In the genomic region with DNA sequence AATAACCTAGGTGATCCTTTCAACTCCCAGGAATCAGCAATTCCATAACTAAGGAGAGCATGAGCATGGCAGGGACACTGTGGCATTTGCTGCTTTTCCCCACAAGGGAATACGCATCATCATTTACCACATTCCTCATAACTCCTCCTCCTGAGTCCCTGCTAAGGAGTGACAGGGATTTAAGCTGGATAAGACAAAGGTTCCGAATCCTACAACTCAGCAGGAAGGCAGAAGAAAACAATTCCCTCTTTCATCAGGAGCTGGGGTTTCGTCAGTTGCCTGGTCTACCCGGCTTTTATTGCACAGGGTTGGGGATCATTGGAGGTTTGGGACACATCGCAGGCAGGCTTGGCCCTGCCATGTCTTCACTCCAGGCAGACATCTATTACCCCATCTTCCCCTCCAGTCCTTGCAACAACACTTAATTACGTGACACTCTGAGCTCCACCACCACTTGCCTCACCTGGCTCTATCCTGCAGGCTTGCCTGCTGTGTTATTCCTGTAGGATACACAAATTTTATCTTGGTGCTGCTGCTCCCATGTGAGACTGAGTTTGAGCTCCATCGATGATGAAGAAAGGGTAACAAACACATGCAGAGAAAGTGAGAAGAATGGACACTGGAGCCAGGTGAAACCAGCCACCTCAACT, we compare ENCODE assay signal across 29 cellular contexts.
A peak's percentile ranks its signal among the peaks of the same experiment; 100 is the strongest.
DNase-seq lines count a peak whose midpoint lies in the region; ATAC-seq and TF ChIP-seq lines count a peak whose summit lies in the region.
"Had no signal": no experiment of that assay in that cellular context is flagged by ENCODE, and none has a peak within 500 bp of the region (broad histone marks: within the 10 kb centered on the region; RNA-seq: fewer than 3 reads in every experiment).

No MANE protein-coding gene starts in this region.

- no peak overlapping the region for H3K4me2 ChIP-seq in IMR-90 (ENCODE audit: low read depth, low read length)
- peak overlapping the region; percentile 52 for H3K4me2 ChIP-seq in neural progenitor cell
- H3K4me2 ChIP-seq: BLaER1 had no signal

- H3K9me3 ChIP-seq in IMR-90 (ENCODE audit: control insufficient read depth, insufficient read depth, low read length) (no peaks in the 10 kb centered on the region), neural progenitor cell (ENCODE audit: low read depth) (no peaks in the 10 kb centered on the region)
- H3K9me3 ChIP-seq: BLaER1, breast epithelium, prostate gland, sigmoid colon, thoracic aorta had no signal

- no peak overlapping the region; the same call in 1 of the 2 replicates for H3K9ac ChIP-seq in IMR-90 (ENCODE audit: low read depth, low read length)
- no peak overlapping the region for H3K9ac ChIP-seq in neural progenitor cell
- H3K9ac ChIP-seq: BLaER1 had no signal

- POLR2A ChIA-PET in IMR-90 (lab: Charles Lee; ENCODE audit: unreplicated experiment): no interaction called here

- H3K4me3 ChIP-seq in IMR-90 (ENCODE audit: insufficient read depth, low read depth, low read length) (no peak overlapping the region), neural progenitor cell (peak overlapping the region; percentile 0)
- H3K4me3 ChIP-seq: BLaER1, breast epithelium, GM12878, prostate gland, sigmoid colon had no signal

- H3K27ac ChIP-seq in IMR-90 (ENCODE audit: insufficient read depth, low read length) (no peak overlapping the region), epithelial cell of prostate (peak overlapping the region; percentile 99), neural progenitor cell (no peak overlapping the region)
- H3K27ac ChIP-seq: BLaER1, WERI-Rb-1 had no signal

- H2AK9ac ChIP-seq in IMR-90 (replicated peaks; ENCODE audit: low read depth, low read length, poor library complexity): peak overlapping the region; percentile 11

- H3K56ac ChIP-seq in IMR-90 (ENCODE audit: extremely low read depth, insufficient read depth, low read length): no peak overlapping the region

- H3K23ac ChIP-seq in IMR-90 (ENCODE audit: low read depth, low read length): peak overlapping the region; percentile 29; the same call in 1 of the 2 replicates

- H4K8ac ChIP-seq in IMR-90 (ENCODE audit: low read depth in 2 of 2, low read length in 2 of 2): no peak overlapping the region

- CTCF ChIA-PET in IMR-90 (lab: Yijun Ruan, JAX): interaction anchor here (1.1 kb wide), 1 partner anchor 12 kb away, joined by 3 read pairs; no protein-coding TSS in a partner anchor

- ATAC-seq in IMR-90 (ENCODE audit: low read depth): no peak
- ATAC-seq in GM21619 (IDR thresholded peaks at IDR 0.05; ENCODE audit: unreplicated experiment): no peak
- ATAC-seq: activated CD8-positive, alpha-beta memory T cell treated with anti-CD3 and anti-CD28 coated beads, Interleukin-2, amount 10 ng/mL, durations not matched to agents 7 days and 5 days; activated naive CD4-positive, alpha-beta T cell treated with anti-CD3 and anti-CD28 coated beads, Interleukin-2, amount 50 U/mL, for 72 hours; GM12878; HepG2; left colon; stimulated activated naive CD8-positive, alpha-beta T cell treated with anti-CD3 and anti-CD28 coated beads, Interleukin-15, Interleukin-2, amounts not matched to agents 100 U/mL and 50 U/mL, for 24 hours had no signal

- H4K91ac ChIP-seq in IMR-90 (ENCODE audit: insufficient read depth, low read depth, low read length): peak overlapping the region; percentile 6

- no peaks in the 10 kb centered on the region for H3K36me3 Mint-ChIP-seq in neural progenitor cell
- H3K36me3 Mint-ChIP-seq: activated CD8-positive, alpha-beta memory T cell treated with anti-CD3 and anti-CD28 coated beads, Interleukin-2, amount 10 ng/mL, durations not matched to agents 7 days and 5 days had no signal

- H3K27me3 ChIP-seq in IMR-90 (ENCODE audit: control insufficient read depth, insufficient read depth, low read length) (no peaks in the 10 kb centered on the region), neural progenitor cell (no peaks in the 10 kb centered on the region)
- H3K27me3 ChIP-seq: BLaER1, breast epithelium, sigmoid colon had no signal

- H3K4me1 Mint-ChIP-seq in neural progenitor cell: peaks cover 35% of the 10 kb centered on the region
- H3K4me1 Mint-ChIP-seq: activated CD4-positive, alpha-beta T cell treated with anti-CD3 and anti-CD28 coated beads, Interleukin-2, amount 10 ng/mL, durations not matched to agents 7 days and 5 days; activated CD8-positive, alpha-beta memory T cell treated with anti-CD3 and anti-CD28 coated beads, Interleukin-2, amount 10 ng/mL, durations not matched to agents 7 days and 5 days had no signal

- 100% methylated on average over 1 of the region's 7 CpGs; no CpG with 5 or more reads in 1 of the 2 experiments for WGBS in IMR-90 (ENCODE audit: extremely low coverage in 2 of 2, insufficient read length in 1 of 2), 2 experiments

- H2BK15ac ChIP-seq in IMR-90 (ENCODE audit: low read depth, low read length): peak overlapping the region; percentile 53; the same call in 2 of the 3 replicates

- H3K4me3 Mint-ChIP-seq in neural progenitor cell: no peak overlapping the region
- H3K4me3 Mint-ChIP-seq: activated CD4-positive, alpha-beta T cell treated with anti-CD3 and anti-CD28 coated beads, Interleukin-2, amount 10 ng/mL, durations not matched to agents 7 days and 5 days; activated CD8-positive, alpha-beta memory T cell treated with anti-CD3 and anti-CD28 coated beads, Interleukin-2, amount 10 ng/mL, durations not matched to agents 7 days and 5 days; activated T-helper 1 cell treated with anti-CD3 and anti-CD28 coated beads, Interleukin-12 subunit alpha, Interleukin-12 subunit beta, Interleukin-2, Interleukin-4 antibody, amounts not matched to agents 30 ng/mL and 10 ng/mL and 1 ng/mL, durations not matched to agents 14 hours and 24 hours and 36 hours; memory B cell had no signal

- no peak overlapping the region for H2BK5ac ChIP-seq in IMR-90 (ENCODE audit: low read depth, low read length, poor library complexity, severe bottlenecking)

- H4K5ac ChIP-seq in IMR-90 (ENCODE audit: low read depth, low read length): peak overlapping the region; percentile 16; the same call in 1 of the 2 replicates

- DNase-seq in COLO829 (ENCODE audit: low spot score): peak; percentile 43
- DNase-seq in IMR-90: no peak
- DNase-seq in epithelial cell of prostate (ENCODE audit: low read depth, low spot score): no peak
- peak; percentile 84 for DNase-seq in neural progenitor cell (ENCODE audit: low spot score)
- DNase-seq in GM19238 (ENCODE audit: insufficient read length, low spot score): no peak
- no peak for DNase-seq in HCEC 1CT
- DNase-seq in inferior parietal cortex (ENCODE audit: extremely low spot score): no peak
- DNase-seq: activated CD4-positive, alpha-beta T cell treated with anti-CD3 and anti-CD28 coated beads, Interleukin-2, amount 10 ng/mL, durations not matched to agents 7 days and 5 days; activated CD8-positive, alpha-beta memory T cell treated with anti-CD3 and anti-CD28 coated beads, Interleukin-2, amount 10 ng/mL, durations not matched to agents 7 days and 5 days; DND-41; effector CD4-positive, alpha-beta T cell; left colon; NCI-H1092; NCI-H510A; OCI-M1; Right ventricle myocardium superior; sigmoid colon; stimulated activated naive CD8-positive, alpha-beta T cell treated with anti-CD3 and anti-CD28 coated beads, Interleukin-15, Interleukin-2, amounts not matched to agents 100 U/mL and 50 U/mL, for 24 hours; WERI-Rb-1 had no signal

- H2AFZ ChIP-seq in IMR-90 (replicated peaks; ENCODE audit: low read length, poor library complexity) (no peak overlapping the region), neural progenitor cell (replicated peaks) (no peak overlapping the region)

- TF ChIP-seq CTCF in IMR-90 (conservative IDR thresholded peaks at IDR 0.05; ENCODE audit: low read depth, low read length) (no peak), neural progenitor cell (IDR thresholded peaks at IDR 0.05) (no peak)

- H3F3A ChIP-seq in neural progenitor cell (ENCODE audit: low read depth): peaks cover 17% of the 10 kb centered on the region

- H3K79me2 ChIP-seq in neural progenitor cell (ENCODE audit: low read depth): no peaks in the 10 kb centered on the region

- in situ Hi-C loops in IMR-90 (cut with MboI; ENCODE audit: low sequenced_read_pairs): loop anchor here (5.0 kb wide), 1 partner anchor 555 kb away; no protein-coding TSS in a partner anchor

- H3K4me1 ChIP-seq in IMR-90 (ENCODE audit: control insufficient read depth, insufficient read depth, low read length) (peaks cover 32% of the 10 kb centered on the region), neural progenitor cell (peaks cover 44% of the 10 kb centered on the region)

- peaks cover 20% of the 10 kb centered on the region for H3K9me1 ChIP-seq in IMR-90 (ENCODE audit: insufficient read depth, low read length)

- intact Hi-C loops in IMR-90 (cut with micrococcal nuclease): loop anchor here (10.0 kb wide), 1 partner anchor 422 kb away; no protein-coding TSS in a partner anchor

- peak overlapping the region; percentile 66 for H2BK120ac ChIP-seq in IMR-90 (ENCODE audit: low read depth, low read length)

- H3K14ac ChIP-seq in IMR-90 (replicated peaks; ENCODE audit: low read depth, low read length): peak overlapping the region; percentile 40

- dilution Hi-C loops in IMR-90 (cut with HindIII; ENCODE audit: low sequenced_read_pairs, unreplicated experiment): no loop called here

- BruUV-seq in IMR-90 (replicated peaks; lab: Mats Ljungman, UMichigan): no TSS peak

- no peaks in the 10 kb centered on the region for H3K9me3 Mint-ChIP-seq in neural progenitor cell
- H3K9me3 Mint-ChIP-seq: activated CD4-positive, alpha-beta T cell treated with anti-CD3 and anti-CD28 coated beads, Interleukin-2, amount 10 ng/mL, durations not matched to agents 7 days and 5 days; activated T-helper 1 cell treated with anti-CD3 and anti-CD28 coated beads, Interleukin-12 subunit alpha, Interleukin-12 subunit beta, Interleukin-2, Interleukin-4 antibody, amounts not matched to agents 30 ng/mL and 10 ng/mL and 1 ng/mL, durations not matched to agents 14 hours and 24 hours and 36 hours had no signal

- H2AK5ac ChIP-seq in IMR-90 (ENCODE audit: low read depth, low read length): peak overlapping the region; percentile 60

- H4K20me1 ChIP-seq in IMR-90 (ENCODE audit: insufficient read depth, low read length): no peaks in the 10 kb centered on the region
- H4K20me1 ChIP-seq in neural progenitor cell (ENCODE audit: low read depth): no peaks in the 10 kb centered on the region
- H4K20me1 ChIP-seq: BLaER1 had no signal

- H3K27ac Mint-ChIP-seq in neural progenitor cell: no peak overlapping the region
- H3K27ac Mint-ChIP-seq: activated CD4-positive, alpha-beta T cell treated with anti-CD3 and anti-CD28 coated beads, Interleukin-2, amount 10 ng/mL, durations not matched to agents 7 days and 5 days; activated CD8-positive, alpha-beta memory T cell treated with anti-CD3 and anti-CD28 coated beads, Interleukin-2, amount 10 ng/mL, durations not matched to agents 7 days and 5 days; activated T-helper 1 cell treated with anti-CD3 and anti-CD28 coated beads, Interleukin-12 subunit alpha, Interleukin-12 subunit beta, Interleukin-2, Interleukin-4 antibody, amounts not matched to agents 30 ng/mL and 10 ng/mL and 1 ng/mL, durations not matched to agents 14 hours and 24 hours and 36 hours; memory B cell had no signal

- H3K36me3 ChIP-seq in IMR-90 (ENCODE audit: control insufficient read depth, insufficient read depth, low read length) (no peaks in the 10 kb centered on the region), neural progenitor cell (no peaks in the 10 kb centered on the region)
- H3K36me3 ChIP-seq: BLaER1, breast epithelium, prostate gland, sigmoid colon, thoracic aorta, WERI-Rb-1 had no signal

- H3K27me3 Mint-ChIP-seq in neural progenitor cell (ENCODE audit: insufficient read depth, low read depth): no peaks in the 10 kb centered on the region
- H3K27me3 Mint-ChIP-seq: activated CD4-positive, alpha-beta T cell treated with anti-CD3 and anti-CD28 coated beads, Interleukin-2, amount 10 ng/mL, durations not matched to agents 7 days and 5 days; activated CD8-positive, alpha-beta memory T cell treated with anti-CD3 and anti-CD28 coated beads, Interleukin-2, amount 10 ng/mL, durations not matched to agents 7 days and 5 days had no signal

- TF ChIP-seq RAD21 in IMR-90 (IDR thresholded peaks at IDR 0.05; ENCODE audit: low read length): no peak

- peak overlapping the region; percentile 60; the same call in 1 of the 2 replicates for H3K18ac ChIP-seq in IMR-90 (ENCODE audit: low read depth, low read length)

- peak overlapping the region; percentile 58 for H2BK20ac ChIP-seq in IMR-90 (ENCODE audit: low read depth, low read length)

- TF ChIP-seq POLR2A in IMR-90 (IDR thresholded peaks at IDR 0.05; ENCODE audit: low read depth, low read length): no peak

- peak overlapping the region; percentile 58 for H3K4ac ChIP-seq in IMR-90 (ENCODE audit: low read depth, low read length)

- no peaks in the 10 kb centered on the region for H3K79me1 ChIP-seq in IMR-90 (ENCODE audit: low read depth in 1 of 2, low read length in 2 of 2)

Comparison
In these comparisons a context has a peak if more than half of its experiments do, and no peak if none do; other contexts are left out.
1. DNase-seq: peak in COLO829 (single experiment) and neural progenitor cell (single experiment); none in IMR-90 (single experiment), epithelial cell of prostate (single experiment), GM19238 (single experiment), HCEC 1CT (single experiment) and inferior parietal cortex (single experiment).